17 cellular contexts compared by ENCODE assay signal in genomic region chr6:118656822-118657451, GRCh38. TPM values are rescaled to one million over a fixed set of nuclear protein-coding genes. Genes with fewer than 3 reads are reported as not detected.
DNase-seq lines count a peak whose midpoint lies in the region; ATAC-seq and TF ChIP-seq lines count a peak whose summit lies in the region.
"Had no signal": no experiment of that assay in that cellular context is flagged by ENCODE, and none has a peak within 500 bp of the region (broad histone marks: within the 10 kb centered on the region; RNA-seq: fewer than 3 reads in every experiment).

No MANE protein-coding gene starts in this region.

- no peak for TF ChIP-seq CTCF in foreskin fibroblast (IDR thresholded peaks at IDR 0.05; ENCODE audit: low read depth, low read length)

- H3K27ac ChIP-seq in skeletal muscle tissue (ENCODE audit: low read depth, low read length): peak overlapping the region; percentile 9
- H3K27ac ChIP-seq: A549, foreskin keratinocyte, right atrium auricular region had no signal

- H3K36me3 ChIP-seq in skeletal muscle tissue (ENCODE audit: control insufficient read depth in 3 of 3, insufficient read depth in 3 of 3, low read length in 3 of 3): no peaks in the 10 kb centered on the region
- H3K36me3 ChIP-seq: right atrium auricular region had no signal

- ATAC-seq in activated CD4-positive, CD25-positive, alpha-beta regulatory T cell treated with anti-CD3 and anti-CD28 coated beads, Interleukin-2, amount 50 U/mL, for 24 hours: peak; percentile 19 to 32
- ATAC-seq in HG02852 (IDR thresholded peaks at IDR 0.05; ENCODE audit: unreplicated experiment) (peak; percentile 55), HG03354 (IDR thresholded peaks at IDR 0.05; ENCODE audit: poor library complexity, severe bottlenecking, unreplicated experiment) (no peak), GM18861 (IDR thresholded peaks at IDR 0.05; ENCODE audit: unreplicated experiment) (no peak)
- ATAC-seq in activated naive CD4-positive, alpha-beta T cell treated with anti-CD3 and anti-CD28 coated beads, Interleukin-2, amount 50 U/mL, for 72 hours: peak; percentile 76 to 85
- ATAC-seq: A549, foreskin keratinocyte had no signal

- H3K4me3 ChIP-seq in skeletal muscle tissue (ENCODE audit: low read length in 3 of 3): no peak overlapping the region
- H3K4me3 ChIP-seq in foreskin fibroblast (ENCODE audit: low read depth in 1 of 2, low read length in 2 of 2): no peak overlapping the region
- H3K4me3 ChIP-seq: A549, right atrium auricular region had no signal

- H3K9ac ChIP-seq in skeletal muscle tissue (ENCODE audit: low read depth in 1 of 3, low read length in 3 of 3): no peak overlapping the region

- DNase-seq in activated CD4-positive, CD25-positive, alpha-beta regulatory T cell treated with anti-CD3 and anti-CD28 coated beads, Interleukin-2, amount 50 U/mL, for 72 hours: no peak
- peak in 1 of 2 donors; percentile 25 for DNase-seq in activated naive CD4-positive, alpha-beta T cell treated with anti-CD3 and anti-CD28 coated beads, Interleukin-2, amount 50 U/mL, for 72 hours (ENCODE audit: low spot score in 2 of 2)
- DNase-seq in foreskin fibroblast: no peak
- DNase-seq: activated effector memory CD4-positive, alpha-beta T cell treated with anti-CD3 and anti-CD28 coated beads, Interleukin-2, amount 50 U/mL, for 16 hours; foreskin keratinocyte; GF-D8; NCI-H446; stimulated activated CD4-positive, alpha-beta T cell treated with anti-CD3 and anti-CD28 coated beads, Interleukin-2, amount 100 ng/mL, for 24 hours had no signal

- H3K9me3 Mint-ChIP-seq in activated naive CD4-positive, alpha-beta T cell treated with anti-CD3 and anti-CD28 coated beads, Interleukin-2, amount 50 U/mL, for 72 hours: no peaks in the 10 kb centered on the region
- H3K9me3 Mint-ChIP-seq: IgD-negative memory B cell, neural crest cell had no signal

- no peaks in the 10 kb centered on the region for H3K27me3 ChIP-seq in skeletal muscle tissue (ENCODE audit: control insufficient read depth in 3 of 3, insufficient read depth in 3 of 3, low read length in 3 of 3)
- H3K27me3 ChIP-seq: foreskin keratinocyte, right atrium auricular region had no signal

- peaks cover 10 to 22% (median 19%) of the 10 kb centered on the region in 3 donors for H3K4me1 ChIP-seq in skeletal muscle tissue (ENCODE audit: control insufficient read depth in 3 of 3, insufficient read depth in 3 of 3, low read length in 3 of 3)
- H3K4me1 ChIP-seq: foreskin keratinocyte had no signal

- no peaks in the 10 kb centered on the region for H3K9me3 ChIP-seq in skeletal muscle tissue (ENCODE audit: control insufficient read depth in 3 of 3, low read length in 3 of 3)
- H3K9me3 ChIP-seq: A549, right atrium auricular region had no signal

- H3K36me3 Mint-ChIP-seq in activated naive CD4-positive, alpha-beta T cell treated with anti-CD3 and anti-CD28 coated beads, Interleukin-2, amount 50 U/mL, for 72 hours: peaks cover 3 to 17% of the 10 kb centered on the region in 2 donors

- H3K27ac Mint-ChIP-seq in activated naive CD4-positive, alpha-beta T cell treated with anti-CD3 and anti-CD28 coated beads, Interleukin-2, amount 50 U/mL, for 72 hours: peak overlapping the region; percentile 81

RNA-seq across cellular contexts. Expression of gene CEP85L, which starts 5.5 kb away (rescaled TPM):
- total RNA-seq in activated naive CD4-positive, alpha-beta T cell treated with anti-CD3 and anti-CD28 coated beads, Interleukin-2, amount 50 U/mL, for 72 hours: 10 to 100 TPM; 38.5 to 41.3 TPM
- 42.3 TPM for total RNA-seq in skeletal muscle tissue

Comparison
In these comparisons a context has a peak if more than half of its experiments do, and no peak if none do; other contexts are left out.
1. ATAC-seq: peak in activated CD4-positive, CD25-positive, alpha-beta regulatory T cell treated with anti-CD3 and anti-CD28 coated beads, Interleukin-2, amount 50 U/mL, for 24 hours (2 of 2), HG02852 (single experiment) and activated naive CD4-positive, alpha-beta T cell treated with anti-CD3 and anti-CD28 coated beads, Interleukin-2, amount 50 U/mL, for 72 hours (2 of 2); none in HG03354 (single experiment) and GM18861 (single experiment).